Comparison of ENCODE assay signal across 8 cellular contexts in genomic region chr11:67318239-67318555, GRCh38. TPM values are rescaled to one million over a fixed set of nuclear protein-coding genes. Genes with fewer than 3 reads are reported as not detected.
DNase-seq lines count a peak whose midpoint lies in the region; ATAC-seq and TF ChIP-seq lines count a peak whose summit lies in the region.

No MANE protein-coding gene starts in this region.

- H3K4me3 Mint-ChIP-seq in CD8-positive, alpha-beta T cell = peak overlapping the region; percentile 97
- peak overlapping the region; percentile 98 for H3K4me3 Mint-ChIP-seq in natural killer cell treated with Interleukin-12 subunit alpha and Interleukin-12 subunit beta and Interleukin-15 and Interleukin-18, amount 100 ng/mL, for 72 hours

- intact Hi-C loops in CD8-positive, alpha-beta T cell (cut with DNase I, micrococcal nuclease) = loop anchor here in 1 of 2 experiments (5.0 kb wide), 1 partner anchor 1986 kb away; the partner anchor contains the start of gene DPF2
- intact Hi-C loops in dorsolateral prefrontal cortex (cut with DNase I) = loop anchor here (1.0 to 10.0 kb wide), 3 partner anchors 197 to 237 kb away; no protein-coding TSS in a partner anchor

- CTCF ChIA-PET in CD8-positive, alpha-beta T cell (lab: Charles Lee) = interaction anchor here (0.6 to 11.0 kb wide), 24 partner anchors 10 to 149 kb away, joined by 3 to 144 read pairs (median 9); partner anchors contain the start of genes GRK2, POLD4 and SSH3

- DNase-seq in CD8-positive, alpha-beta T cell = peak in 1 of 7 experiments; percentile 16
- DNase-seq in dorsolateral prefrontal cortex = no peak
- DNase-seq in natural killer cell treated with Interleukin-12 subunit alpha and Interleukin-12 subunit beta and Interleukin-15 and Interleukin-18, amount 100 ng/mL, for 72 hours (ENCODE audit: low spot score) = no peak
- no peak for DNase-seq in effector CD8-positive, alpha-beta T cell (lab: John Stamatoyannopoulos, UW)
- DNase-seq in NCI-H2107 treated with DMSO at 0.1 percent for 48 hours (lab: John Stamatoyannopoulos, UW; ENCODE audit: unreplicated experiment) = no peak
- no peak for DNase-seq in NCI-H774 (lab: John Stamatoyannopoulos, UW)
- DNase-seq in SIG-M5 (lab: John Stamatoyannopoulos, UW) = no peak

- H3K4me1 ChIP-seq in CD8-positive, alpha-beta T cell (ENCODE audit: insufficient read depth, low read length) = peaks cover 14% of the 10 kb centered on the region

- H3K9me3 Mint-ChIP-seq in CD8-positive, alpha-beta T cell = no peaks in the 10 kb centered on the region
- H3K9me3 Mint-ChIP-seq in natural killer cell treated with Interleukin-12 subunit alpha and Interleukin-12 subunit beta and Interleukin-15 and Interleukin-18, amount 100 ng/mL, for 72 hours = no peaks in the 10 kb centered on the region

- peak overlapping the region; percentile 63 for H3K27ac ChIP-seq in CD8-positive, alpha-beta T cell (ENCODE audit: low read depth, low read length)
- H3K27ac ChIP-seq in KOPT-K1 (ENCODE audit: low read depth, low read length, poor library complexity, severe bottlenecking) = peak overlapping the region; percentile 92
- peak overlapping the region in 28 of 59 donors; percentile 22 to 99 (median 96) for H3K27ac ChIP-seq in dorsolateral prefrontal cortex

- POLR2A ChIA-PET in CD8-positive, alpha-beta T cell (lab: Charles Lee) = interaction anchor here (1.0 to 3.9 kb wide), 17 partner anchors 12 to 119 kb away, joined by 3 to 37 read pairs (median 9); partner anchors contain the start of genes ANKRD13D, CLCF1, GRK2 and POLD4

- peaks cover 4% of the 10 kb centered on the region for H3K36me3 Mint-ChIP-seq in CD8-positive, alpha-beta T cell
- H3K36me3 Mint-ChIP-seq in natural killer cell treated with Interleukin-12 subunit alpha and Interleukin-12 subunit beta and Interleukin-15 and Interleukin-18, amount 100 ng/mL, for 72 hours = no peaks in the 10 kb centered on the region

- TF ChIP-seq CTCF in CD8-positive, alpha-beta T cell (IDR thresholded peaks at IDR 0.05) = no peak
- no peak for TF ChIP-seq CTCF in dorsolateral prefrontal cortex (IDR thresholded peaks at IDR 0.05 in 54 of 56, conservative IDR thresholded peaks at IDR 0.05 in 2 of 56; ENCODE audit: low read depth in 1 of 56, partially characterized antibody in 56 of 56)

- peak overlapping the region; percentile 68 for H3K4me3 ChIP-seq in CD8-positive, alpha-beta T cell (ENCODE audit: low read depth, low read length)
- peak overlapping the region; percentile 60 to 99 (median 86) for H3K4me3 ChIP-seq in dorsolateral prefrontal cortex

- H3K36me3 ChIP-seq in CD8-positive, alpha-beta T cell (ENCODE audit: insufficient read depth, low read length) = no peaks in the 10 kb centered on the region
- H3K36me3 ChIP-seq in KOPT-K1 (ENCODE audit: insufficient read depth, low read length) = no peaks in the 10 kb centered on the region

- no peaks in the 10 kb centered on the region for H3K27me3 ChIP-seq in CD8-positive, alpha-beta T cell (ENCODE audit: insufficient read depth, low read length)
- no peaks in the 10 kb centered on the region for H3K27me3 ChIP-seq in dorsolateral prefrontal cortex

- H3K27ac Mint-ChIP-seq in CD8-positive, alpha-beta T cell = no peak overlapping the region
- H3K27ac Mint-ChIP-seq in natural killer cell treated with Interleukin-12 subunit alpha and Interleukin-12 subunit beta and Interleukin-15 and Interleukin-18, amount 100 ng/mL, for 72 hours = peak overlapping the region in 1 of 2 donors; percentile 95

- peaks cover 23% of the 10 kb centered on the region for H3K4me1 Mint-ChIP-seq in CD8-positive, alpha-beta T cell (ENCODE audit: low read depth)
- peaks cover 21 to 22% of the 10 kb centered on the region in 2 donors for H3K4me1 Mint-ChIP-seq in natural killer cell treated with Interleukin-12 subunit alpha and Interleukin-12 subunit beta and Interleukin-15 and Interleukin-18, amount 100 ng/mL, for 72 hours (ENCODE audit: low read depth in 2 of 2)

- no peaks in the 10 kb centered on the region for H3K27me3 Mint-ChIP-seq in CD8-positive, alpha-beta T cell (ENCODE audit: low read depth)
- H3K27me3 Mint-ChIP-seq in natural killer cell treated with Interleukin-12 subunit alpha and Interleukin-12 subunit beta and Interleukin-15 and Interleukin-18, amount 100 ng/mL, for 72 hours = peaks cover 0 to 10% of the 10 kb centered on the region in 2 donors

- H3K9me3 ChIP-seq in CD8-positive, alpha-beta T cell (ENCODE audit: low read length) = no peaks in the 10 kb centered on the region
- H3K9me3 ChIP-seq in KOPT-K1 (ENCODE audit: insufficient read depth, low read length, poor library complexity, severe bottlenecking) = no peaks in the 10 kb centered on the region

- no peak for ATAC-seq in CD8-positive, alpha-beta T cell
- no peak for ATAC-seq in natural killer cell treated with Interleukin-12 subunit alpha and Interleukin-12 subunit beta and Interleukin-15 and Interleukin-18, amount 100 ng/mL, for 72 hours

RNA-seq across cellular contexts. Expression of gene SSH3, which starts 14.9 kb away (rescaled TPM):
- 1 to 10 TPM; 5.9 to 9.9 TPM for total RNA-seq in CD8-positive, alpha-beta T cell
- 10 to 100 TPM; 15.0 to 46.9 (median 26.2) TPM for total RNA-seq in dorsolateral prefrontal cortex
- 10 to 100 TPM; 19.2 to 32.3 TPM for total RNA-seq in natural killer cell treated with Interleukin-12 subunit alpha and Interleukin-12 subunit beta and Interleukin-15 and Interleukin-18, amount 100 ng/mL, for 72 hours

RNA-seq across cellular contexts. Expression of gene ANKRD13D, which starts 29.1 kb away (rescaled TPM):
- 100 to 1,000 TPM; 152 TPM for total RNA-seq in CD8-positive, alpha-beta T cell
- total RNA-seq in dorsolateral prefrontal cortex = 100 to 1,000 TPM in 5 of 120 experiments, 10 to 100 TPM in 115; 54.5 to 110 (median 77.3) TPM
- total RNA-seq in natural killer cell treated with Interleukin-12 subunit alpha and Interleukin-12 subunit beta and Interleukin-15 and Interleukin-18, amount 100 ng/mL, for 72 hours = 100 to 1,000 TPM; 182 to 231 TPM

RNA-seq across cellular contexts. Expression of gene POLD4, which starts 35.1 kb away (rescaled TPM):
- 10 to 100 TPM; 32.4 to 41.9 TPM for total RNA-seq in CD8-positive, alpha-beta T cell
- total RNA-seq in dorsolateral prefrontal cortex = 10 to 100 TPM; 11.4 to 49.5 (median 26.7) TPM
- 10 to 100 TPM; 25.7 to 46.4 TPM for total RNA-seq in natural killer cell treated with Interleukin-12 subunit alpha and Interleukin-12 subunit beta and Interleukin-15 and Interleukin-18, amount 100 ng/mL, for 72 hours

RNA-seq across cellular contexts. Expression of gene GRK2, which starts 51.9 kb away (rescaled TPM):
- total RNA-seq in CD8-positive, alpha-beta T cell = 100 to 1,000 TPM; 356 to 371 TPM
- 100 to 1,000 TPM in 93 of 120 experiments, 10 to 100 TPM in 27; 63.9 to 144 (median 111) TPM for total RNA-seq in dorsolateral prefrontal cortex
- total RNA-seq in natural killer cell treated with Interleukin-12 subunit alpha and Interleukin-12 subunit beta and Interleukin-15 and Interleukin-18, amount 100 ng/mL, for 72 hours = 100 to 1,000 TPM; 394 to 432 TPM

RNA-seq across cellular contexts. Expression of gene CLCF1, which starts 55.2 kb away (rescaled TPM):
- total RNA-seq in CD8-positive, alpha-beta T cell = 1 to 10 TPM; 7.1 to 7.8 TPM
- 1 to 10 TPM in 8 of 120 experiments, under 1 TPM in 50, not detected in 62; 0.23 to 2.5 (median 0.50) TPM for total RNA-seq in dorsolateral prefrontal cortex
- total RNA-seq in natural killer cell treated with Interleukin-12 subunit alpha and Interleukin-12 subunit beta and Interleukin-15 and Interleukin-18, amount 100 ng/mL, for 72 hours = 1 to 10 TPM; 1.4 to 3.3 TPM
